Comparison of ENCODE assay signal across 1 cellular context in genomic region chr7:16630654-16631053, GRCh38.
A peak's percentile ranks its signal among the peaks of the same experiment; 100 is the strongest.
TF ChIP-seq lines count a peak whose summit lies in the region.

No MANE protein-coding gene starts in this region.

TF ChIP-seq in H1, 55 proteins besides CTCF, POLR2A, EP300 and RAD21:
- TF ChIP-seq SUZ12 (IDR thresholded peaks at IDR 0.05; ENCODE audit: low read length), result no peak
- TF ChIP-seq TEAD4 (IDR thresholded peaks at IDR 0.05; ENCODE audit: low read depth, low read length), result peak; percentile 86
- no peak for TF ChIP-seq SIRT6 (IDR thresholded peaks at IDR 0.05; ENCODE audit: low read length)
- TF ChIP-seq YY1 (IDR thresholded peaks at IDR 0.05; ENCODE audit: low read depth, low read length), result 0 out of 2 replicates have a peak, but pooled peaks have one; percentile 12
- TF ChIP-seq BCL11A (IDR thresholded peaks at IDR 0.05; ENCODE audit: low read depth in 2 of 2, low read length in 2 of 2), result no peak
